In genomic region chr5:38816083-38817030, GRCh38 we compare ENCODE assay signal across 1 cellular context.
TF ChIP-seq lines count a peak whose summit lies in the region.

No MANE protein-coding gene starts in this region.

TF ChIP-seq in GM23338, 12 proteins besides CTCF, POLR2A, EP300 and RAD21 (continued from another document):
- no peak for TF ChIP-seq ZNF462 (CRISPR knock-in tag; IDR thresholded peaks at IDR 0.05)
- no peak for TF ChIP-seq REST (IDR thresholded peaks at IDR 0.05; ENCODE audit: unreplicated experiment)
- no peak for TF ChIP-seq STAT1 (IDR thresholded peaks at IDR 0.05; ENCODE audit: unreplicated experiment)
- TF ChIP-seq EZH2phosphoT487 (IDR thresholded peaks at IDR 0.05; ENCODE audit: unreplicated experiment): no peak
- no peak for TF ChIP-seq NANOG (IDR thresholded peaks at IDR 0.05; ENCODE audit: borderline replicate concordance)
